In genomic region chr14:100638211-100638855, GRCh38 we compare ENCODE assay signal across 24 cellular contexts. TPM values are rescaled to one million over a fixed set of nuclear protein-coding genes. Genes with fewer than 3 reads are reported as not detected.
"Had no signal": no experiment of that assay in that cellular context is flagged by ENCODE, and none has a peak within 500 bp of the region (broad histone marks: within the 10 kb centered on the region; RNA-seq: fewer than 3 reads in every experiment).

No MANE protein-coding gene starts in this region.

- H3K4me3 Mint-ChIP-seq: activated B cell treated with CpG ODN at 0.5 μM for 24 hours; activated CD4-positive, alpha-beta memory T cell treated with anti-CD3 and anti-CD28 coated beads for 36 hours; activated CD4-positive, alpha-beta T cell treated with anti-CD3 and anti-CD28 coated beads for 36 hours; endodermal cell; memory B cell; type B pancreatic cell had no signal

- H3K27me3 Mint-ChIP-seq: activated CD4-positive, alpha-beta T cell treated with anti-CD3 and anti-CD28 coated beads for 36 hours had no signal

- H3K36me3 ChIP-seq: esophagus squamous epithelium, gastrocnemius medialis, sigmoid colon, thoracic aorta, vagina had no signal

- H3K9me3 ChIP-seq: esophagus squamous epithelium, gastrocnemius medialis, sigmoid colon, thoracic aorta, vagina had no signal

- H3K27me3 ChIP-seq: gastrocnemius medialis, sigmoid colon, vagina had no signal

- H3K36me3 Mint-ChIP-seq: activated CD4-positive, alpha-beta memory T cell treated with anti-CD3 and anti-CD28 coated beads for 36 hours; memory B cell; type B pancreatic cell had no signal

- H3K4me3 ChIP-seq: esophagus squamous epithelium, gastrocnemius medialis, sigmoid colon, smooth muscle cell, thoracic aorta, vagina had no signal

- DNase-seq: activated B cell treated with CpG ODN at 0.5 μM for 24 hours; activated CD4-positive, alpha-beta memory T cell treated with anti-CD3 and anti-CD28 coated beads for 36 hours; activated CD4-positive, alpha-beta T cell treated with anti-CD3 and anti-CD28 coated beads for 36 hours; activated naive CD4-positive, alpha-beta T cell; activated T-cell treated with anti-CD3 and anti-CD28 coated beads, Interleukin-2, amount 50 U/mL, for 1 hour; cortex of kidney; endodermal cell; esophagus squamous epithelium; gastrocnemius medialis; head of caudate nucleus; left colon; occipital lobe; sigmoid colon; stimulated activated CD4-positive, alpha-beta T cell treated with anti-CD3 and anti-CD28 coated beads, Interleukin-2, amount 100 ng/mL, for 48 hours; stimulated activated CD8-positive, alpha-beta memory T cell treated with anti-CD3 and anti-CD28 coated beads, Interleukin-4, amount 100 ng/mL, for 48 hours; stimulated activated naive CD4-positive, alpha-beta T cell; T-helper 1 cell had no signal

- H3K4me1 ChIP-seq: esophagus squamous epithelium, gastrocnemius medialis, sigmoid colon, vagina had no signal

- H3K27ac ChIP-seq: esophagus squamous epithelium, gastrocnemius medialis, sigmoid colon, thoracic aorta, vagina had no signal

- H3K9me3 Mint-ChIP-seq: activated B cell treated with CpG ODN at 0.5 μM for 24 hours; activated CD4-positive, alpha-beta memory T cell treated with anti-CD3 and anti-CD28 coated beads for 36 hours; activated T-helper 2 cell treated with anti-CD3 and anti-CD28 coated beads, Interferon-gamma antibody, Interleukin-2, Interleukin-4, amounts not matched to agents 10 μg/mL and 5 μg/mL and 100 μg/mL, durations not matched to agents 14 hours and 24 hours and 36 hours; endodermal cell; memory B cell; type B pancreatic cell had no signal

- H3K27ac Mint-ChIP-seq: activated B cell treated with CpG ODN at 0.5 μM for 24 hours; activated CD4-positive, alpha-beta memory T cell treated with anti-CD3 and anti-CD28 coated beads for 36 hours; activated CD4-positive, alpha-beta T cell treated with anti-CD3 and anti-CD28 coated beads for 36 hours; endodermal cell; type B pancreatic cell had no signal

- ATAC-seq: activated CD4-positive, alpha-beta T cell treated with anti-CD3 and anti-CD28 coated beads for 36 hours; gastrocnemius medialis; left colon had no signal

RNA-seq across cellular contexts. Expression of gene BEGAIN, which starts 51.1 kb away (rescaled TPM):
- total RNA-seq: activated B cell treated with CpG ODN at 0.5 μM for 24 hours, myocyte had no signal
